ENCODE assay signal across 19 cellular contexts in genomic region chr3:4306091-4306490, GRCh38. TPM values are rescaled to one million over a fixed set of nuclear protein-coding genes. Genes with fewer than 3 reads are reported as not detected.
DNase-seq lines count a peak whose midpoint lies in the region; ATAC-seq and TF ChIP-seq lines count a peak whose summit lies in the region.
"Had no signal": no experiment of that assay in that cellular context is flagged by ENCODE, and none has a peak within 500 bp of the region (broad histone marks: within the 10 kb centered on the region; RNA-seq: fewer than 3 reads in every experiment).

No MANE protein-coding gene starts in this region.

- TF ChIP-seq EP300 in gastroesophageal sphincter (IDR thresholded peaks at IDR 0.05) = no peak

- no peaks in the 10 kb centered on the region for H3K27me3 ChIP-seq in heart right ventricle
- no peaks in the 10 kb centered on the region for H3K27me3 ChIP-seq in gastroesophageal sphincter
- H3K27me3 ChIP-seq in skeletal muscle tissue (ENCODE audit: control insufficient read depth in 3 of 3, insufficient read depth in 3 of 3, low read length in 3 of 3) = no peaks in the 10 kb centered on the region
- no peaks in the 10 kb centered on the region for H3K27me3 ChIP-seq in vagina
- no peaks in the 10 kb centered on the region for H3K27me3 ChIP-seq in lower lobe of right lung (ENCODE audit: low read depth)
- H3K27me3 ChIP-seq: brain microvascular endothelial cell, neural progenitor cell had no signal

- intact Hi-C loops in heart right ventricle (cut with DNase I) = loop anchor here in 1 of 10 donors (10.0 kb wide), 1 partner anchor 1181 kb away; the partner anchor contains the start of gene TRNT1
- intact Hi-C loops in Right ventricle myocardium inferior (cut with DNase I) = no loop called here
- intact Hi-C loops in vagina (cut with DNase I) = no loop called here
- intact Hi-C loops in lower lobe of right lung (cut with DNase I) = no loop called here

- H3K27ac ChIP-seq in heart right ventricle (peak overlapping the region in 9 of 10 donors; percentile 24 to 79 (median 53)), gastroesophageal sphincter (peak overlapping the region; percentile 61 to 97 (median 93)), skeletal muscle tissue (ENCODE audit: low read depth, low read length) (peak overlapping the region; percentile 58), vagina (peak overlapping the region; percentile 97), lower lobe of right lung (no peak overlapping the region)
- H3K27ac ChIP-seq: brain microvascular endothelial cell, neural progenitor cell had no signal

- H3K4me3 ChIP-seq in heart right ventricle (no peak overlapping the region), gastroesophageal sphincter (no peak overlapping the region), skeletal muscle tissue (ENCODE audit: low read length in 3 of 3) (no peak overlapping the region), vagina (no peak overlapping the region), lower lobe of right lung (no peak overlapping the region)
- H3K4me3 ChIP-seq: neural progenitor cell had no signal

- ATAC-seq in heart right ventricle (no peak), Right ventricle myocardium inferior (no peak), gastroesophageal sphincter (no peak), lower lobe of right lung (no peak)
- ATAC-seq: PC-3 had no signal

- no peak for TF ChIP-seq POLR2A in gastroesophageal sphincter (IDR thresholded peaks at IDR 0.05)
- TF ChIP-seq POLR2A in vagina (IDR thresholded peaks at IDR 0.05) = no peak

- H3K9me3 ChIP-seq in heart right ventricle (no peaks in the 10 kb centered on the region), gastroesophageal sphincter (no peaks in the 10 kb centered on the region), skeletal muscle tissue (ENCODE audit: control insufficient read depth in 3 of 3, low read length in 3 of 3) (no peaks in the 10 kb centered on the region), vagina (no peaks in the 10 kb centered on the region), lower lobe of right lung (no peaks in the 10 kb centered on the region)

- TF ChIP-seq CTCF in heart right ventricle (IDR thresholded peaks at IDR 0.05) (no peak), gastroesophageal sphincter (IDR thresholded peaks at IDR 0.05) (no peak), vagina (IDR thresholded peaks at IDR 0.05) (no peak), lower lobe of right lung (IDR thresholded peaks at IDR 0.05) (no peak)

- H3K36me3 ChIP-seq in heart right ventricle (no peaks in the 10 kb centered on the region), gastroesophageal sphincter (no peaks in the 10 kb centered on the region), skeletal muscle tissue (ENCODE audit: control insufficient read depth in 3 of 3, insufficient read depth in 3 of 3, low read length in 3 of 3) (peaks cover 0 to 2% (median 0%) of the 10 kb centered on the region in 3 donors), vagina (no peaks in the 10 kb centered on the region), lower lobe of right lung (no peaks in the 10 kb centered on the region)
- H3K36me3 ChIP-seq: brain microvascular endothelial cell had no signal

- no peak for DNase-seq in heart right ventricle
- DNase-seq in Right ventricle myocardium inferior (ENCODE audit: missing footprints) = no peak
- no peak for DNase-seq in vagina (ENCODE audit: extremely low spot score in 2 of 2)
- no peak for DNase-seq in COLO829 (ENCODE audit: low spot score)
- DNase-seq in stimulated activated CD4-positive, alpha-beta T cell treated with anti-CD3 and anti-CD28 coated beads, Interleukin-4, amount 100 ng/mL, for 4 hours = no peak
- DNase-seq in lower lobe of right lung = no peak
- DNase-seq: activated CD4-positive, alpha-beta T cell treated with anti-CD3 and anti-CD28 coated beads for 4 hours; activated CD8-positive, alpha-beta memory T cell treated with anti-CD3 and anti-CD28 coated beads, Interleukin-2, amount 50 U/mL, for 4 hours; brain microvascular endothelial cell; DMS79; effector memory CD4-positive, alpha-beta T cell; NCI-H2107; NCI-H526; PC-3; retina; stimulated activated CD4-positive, alpha-beta T cell treated with anti-CD3 and anti-CD28 coated beads, Interleukin-1b, Interleukin-23, amount 100 ng/mL, for 48 hours had no signal

- H3K4me1 ChIP-seq in heart right ventricle (peaks cover 0 to 66% (median 46%) of the 10 kb centered on the region in 9 donors), gastroesophageal sphincter (peaks cover 12 to 69% (median 23%) of the 10 kb centered on the region in 3 donors), skeletal muscle tissue (ENCODE audit: control insufficient read depth in 3 of 3, insufficient read depth in 3 of 3, low read length in 3 of 3) (peaks cover 16 to 29% (median 26%) of the 10 kb centered on the region in 3 donors), vagina (peaks cover 62% of the 10 kb centered on the region), lower lobe of right lung (peaks cover 39% of the 10 kb centered on the region)

- H3K9ac ChIP-seq in skeletal muscle tissue (ENCODE audit: low read depth in 1 of 3, low read length in 3 of 3) = no peak overlapping the region
- H3K9ac ChIP-seq: neural progenitor cell had no signal

- 89% methylated on average over 8 of the region's 8 CpGs for WGBS in heart right ventricle, 2 donors
- WGBS in gastroesophageal sphincter (ENCODE audit: low coverage in 1 of 2), 2 donors = 75 to 81% methylated on average over 8 of the region's 8 CpGs

RNA-seq across cellular contexts. Expression of gene SETMAR, which starts 2.9 kb away (rescaled TPM):
- total RNA-seq in heart right ventricle (10 to 100 TPM; 11.2 to 16.8 (median 12.7) TPM), Right ventricle myocardium inferior (15.9 TPM), gastroesophageal sphincter (10 to 100 TPM; 24.4 to 43.4 (median 26.8) TPM), skeletal muscle tissue (12.5 TPM), vagina (40.0 TPM), lower lobe of right lung (14.1 TPM)
- 10 to 100 TPM in 1 of 2 donors, 1 to 10 TPM in 1; 6.0 to 30.2 TPM for polyA plus RNA-seq in heart right ventricle
